Comparison of ENCODE assay signal across 1 cellular context in the genomic region with DNA sequence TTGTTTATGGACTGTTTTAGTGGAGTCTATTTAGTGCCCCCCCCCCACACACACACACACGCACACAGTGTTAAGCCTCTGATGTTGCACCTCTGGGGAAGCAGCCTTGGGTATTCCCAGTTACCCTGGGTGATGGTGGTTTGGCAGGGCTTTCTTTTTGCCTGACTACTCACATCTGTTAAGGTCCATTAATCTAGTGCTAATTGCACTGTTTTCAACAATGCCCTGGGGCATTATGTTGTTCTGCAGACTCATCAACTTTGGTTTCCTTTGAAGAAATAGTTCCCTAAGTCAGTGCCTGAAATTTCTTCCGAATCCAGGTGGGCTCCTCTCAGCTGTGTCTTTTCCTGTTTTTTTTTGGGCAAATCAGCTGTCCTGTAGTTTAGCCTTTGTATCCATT.
TF ChIP-seq lines count a peak whose summit lies in the region.

No MANE protein-coding gene starts in this region.

TF ChIP-seq in SK-N-SH, 30 proteins besides CTCF, POLR2A, EP300 and RAD21 (continued from another document):
- TF ChIP-seq PBX3 (IDR thresholded peaks at IDR 0.05) (no peak), MAX (IDR thresholded peaks at IDR 0.05; ENCODE audit: low read depth) (no peak), FOSL2 (IDR thresholded peaks at IDR 0.05; ENCODE audit: borderline replicate concordance, low read depth) (no peak), FOXM1 (IDR thresholded peaks at IDR 0.05; ENCODE audit: low read depth) (no peak), CHD2 (IDR thresholded peaks at IDR 0.05; ENCODE audit: low read length, partially characterized antibody) (no peak), ZBTB33 (IDR thresholded peaks at IDR 0.05; ENCODE audit: borderline replicate concordance, low read depth) (no peak), GATA2 (CRISPR knock-in tag; IDR thresholded peaks at IDR 0.05) (no peak)
TF ChIP-seq in SK-N-SH: peak in this region for 0.
